10 cellular contexts compared by ENCODE assay signal in genomic region chr14:54503476-54503875, GRCh38. TPM values are rescaled to one million over a fixed set of nuclear protein-coding genes. Genes with fewer than 3 reads are reported as not detected.
DNase-seq lines count a peak whose midpoint lies in the region; ATAC-seq and TF ChIP-seq lines count a peak whose summit lies in the region.
"Had no signal": no experiment of that assay in that cellular context is flagged by ENCODE, and none has a peak within 500 bp of the region (broad histone marks: within the 10 kb centered on the region; RNA-seq: fewer than 3 reads in every experiment).

No MANE protein-coding gene starts in this region.

- CTCF ChIA-PET in naive thymus-derived CD4-positive, alpha-beta T cell (lab: Charles Lee): interaction anchor here (0.7 kb wide), 1 partner anchor 61 kb away, joined by 3 read pairs; no protein-coding TSS in a partner anchor

- no peaks in the 10 kb centered on the region for H3K36me3 ChIP-seq in naive thymus-derived CD4-positive, alpha-beta T cell (ENCODE audit: control insufficient read depth in 2 of 3, insufficient read depth in 3 of 3, low read length in 3 of 3)
- H3K36me3 ChIP-seq: gastrocnemius medialis had no signal

- DNase-seq in EL (peak; percentile 57), LHCN-M2 (ENCODE audit: low read depth) (peak; percentile 49), cardiac fibroblast (ENCODE audit: low read depth in 2 of 2) (peak; percentile 68 to 71)
- no peak for DNase-seq in naive thymus-derived CD4-positive, alpha-beta T cell
- DNase-seq in stimulated activated naive CD8-positive, alpha-beta T cell treated with anti-CD3 and anti-CD28 coated beads, Interleukin-15, Interleukin-2, amounts not matched to agents 100 U/mL and 50 U/mL, for 24 hours: no peak
- DNase-seq in activated CD4-positive, CD25-positive, alpha-beta regulatory T cell treated with anti-CD3 and anti-CD28 coated beads, Interleukin-2, amount 50 U/mL, for 72 hours: no peak
- DNase-seq in activated CD4-positive, alpha-beta T cell treated with anti-CD3 and anti-CD28 coated beads, Interleukin-2, amount 50 U/mL, for 48 hours: no peak
- DNase-seq: activated CD8-positive, alpha-beta memory T cell treated with anti-CD3 and anti-CD28 coated beads for 24 hours; gastrocnemius medialis had no signal

- H3K9me3 Mint-ChIP-seq in naive thymus-derived CD4-positive, alpha-beta T cell: no peaks in the 10 kb centered on the region

- H3K27me3 ChIP-seq in naive thymus-derived CD4-positive, alpha-beta T cell (ENCODE audit: control insufficient read depth in 2 of 2, insufficient read depth in 2 of 2, low read length in 2 of 2): no peaks in the 10 kb centered on the region
- H3K27me3 ChIP-seq: gastrocnemius medialis had no signal

- intact Hi-C loops in naive thymus-derived CD4-positive, alpha-beta T cell (cut with micrococcal nuclease): loop anchor here in 1 of 2 donors (1.0 to 10.0 kb wide), 2 partner anchors 271 to 911 kb away; partner anchors contain the start of gene ATG14

- H3K9me3 ChIP-seq in naive thymus-derived CD4-positive, alpha-beta T cell (ENCODE audit: control insufficient read depth in 2 of 3, low read length in 3 of 3): no peaks in the 10 kb centered on the region
- H3K9me3 ChIP-seq: gastrocnemius medialis had no signal

- H3K4me3 Mint-ChIP-seq in naive thymus-derived CD4-positive, alpha-beta T cell: no peak overlapping the region

- no peaks in the 10 kb centered on the region for H3K36me3 Mint-ChIP-seq in naive thymus-derived CD4-positive, alpha-beta T cell

- no peak overlapping the region for H3K4me3 ChIP-seq in cardiac fibroblast (replicated peaks in 1 of 2; ENCODE audit: low read depth in 2 of 2, low read length in 2 of 2)
- H3K4me3 ChIP-seq in naive thymus-derived CD4-positive, alpha-beta T cell (ENCODE audit: low read length): no peak overlapping the region
- H3K4me3 ChIP-seq: gastrocnemius medialis had no signal

- H3K4me1 Mint-ChIP-seq in naive thymus-derived CD4-positive, alpha-beta T cell: no peaks in the 10 kb centered on the region

- POLR2A ChIA-PET in naive thymus-derived CD4-positive, alpha-beta T cell (lab: Charles Lee): no interaction called here

- peaks cover 1 to 37% (median 9%) of the 10 kb centered on the region in 5 donors for H3K27me3 Mint-ChIP-seq in naive thymus-derived CD4-positive, alpha-beta T cell

- ATAC-seq in naive thymus-derived CD4-positive, alpha-beta T cell: peak; percentile 59
- no peak for ATAC-seq in stimulated activated naive CD8-positive, alpha-beta T cell treated with anti-CD3 and anti-CD28 coated beads, Interleukin-15, Interleukin-2, amounts not matched to agents 100 U/mL and 50 U/mL, for 24 hours
- no peak for ATAC-seq in GM18520 (IDR thresholded peaks at IDR 0.05; ENCODE audit: unreplicated experiment)
- ATAC-seq: gastrocnemius medialis had no signal

- TF ChIP-seq CTCF in cardiac fibroblast (IDR thresholded peaks at IDR 0.05; ENCODE audit: low read depth, low read length): peak; percentile 46

- no peak overlapping the region for H3K27ac Mint-ChIP-seq in naive thymus-derived CD4-positive, alpha-beta T cell

- no peak overlapping the region for H3K27ac ChIP-seq in naive thymus-derived CD4-positive, alpha-beta T cell (ENCODE audit: low read depth, low read length)
- H3K27ac ChIP-seq: gastrocnemius medialis had no signal

- H3K4me1 ChIP-seq in naive thymus-derived CD4-positive, alpha-beta T cell (ENCODE audit: control insufficient read depth in 2 of 2, insufficient read depth in 2 of 2, low read length in 2 of 2): no peaks in the 10 kb centered on the region
- H3K4me1 ChIP-seq: gastrocnemius medialis had no signal

RNA-seq across cellular contexts. Expression of gene CGRRF1, which starts 6.2 kb away (rescaled TPM):
- total RNA-seq in LHCN-M2 (2014; rRNA removed): 9.3 and 14.5 TPM in 2 replicates
- polyA plus RNA-seq in LHCN-M2 (2012): 10.8 TPM
- 10 to 100 TPM; 11.2 to 24.1 (median 17.3) TPM for total RNA-seq in naive thymus-derived CD4-positive, alpha-beta T cell
- polyA plus RNA-seq in naive thymus-derived CD4-positive, alpha-beta T cell: 10 to 100 TPM; 17.9 to 23.4 TPM

RNA-seq across cellular contexts. Expression of gene GMFB, which starts 14.7 kb away (rescaled TPM):
- total RNA-seq in LHCN-M2 (2014; rRNA removed): 126 and 128 TPM in 2 replicates
- polyA plus RNA-seq in LHCN-M2 (2012): 28.9 TPM
- total RNA-seq in naive thymus-derived CD4-positive, alpha-beta T cell: 10 to 100 TPM; 28.9 to 39.9 (median 34.7) TPM
- polyA plus RNA-seq in naive thymus-derived CD4-positive, alpha-beta T cell: 10 to 100 TPM; 10.6 to 19.7 TPM

Comparison
In these comparisons a context has a peak if more than half of its experiments do, and no peak if none do; other contexts are left out.
1. DNase-seq: peak in EL (single experiment), LHCN-M2 (single experiment) and cardiac fibroblast (2 of 2); none in naive thymus-derived CD4-positive, alpha-beta T cell (0 of 9), stimulated activated naive CD8-positive, alpha-beta T cell treated with anti-CD3 and anti-CD28 coated beads, Interleukin-15, Interleukin-2, amounts not matched to agents 100 U/mL and 50 U/mL, for 24 hours (single experiment), activated CD4-positive, CD25-positive, alpha-beta regulatory T cell treated with anti-CD3 and anti-CD28 coated beads, Interleukin-2, amount 50 U/mL, for 72 hours (single experiment) and activated CD4-positive, alpha-beta T cell treated with anti-CD3 and anti-CD28 coated beads, Interleukin-2, amount 50 U/mL, for 48 hours (0 of 2).